ENCODE assay signal across 8 cellular contexts in genomic region chr10:87505366-87506113, GRCh38. TPM values are rescaled to one million over a fixed set of nuclear protein-coding genes. Genes with fewer than 3 reads are reported as not detected.
DNase-seq lines count a peak whose midpoint lies in the region; ATAC-seq and TF ChIP-seq lines count a peak whose summit lies in the region.

No MANE protein-coding gene starts in this region.

- intact Hi-C loops in natural killer cell (cut with micrococcal nuclease) = no loop called here

- H3K27me3 ChIP-seq in BLaER1 treated with 17β-estradiol and CSF1 and Interleukin-3, amounts not matched to agents 10 nM and 100 nM = no peaks in the 10 kb centered on the region
- H3K27me3 ChIP-seq in fibroblast of lung (ENCODE audit: control insufficient read depth, insufficient read depth, low read length) (no peaks in the 10 kb centered on the region), subcutaneous abdominal adipose tissue (ENCODE audit: control insufficient read depth in 5 of 5, insufficient read depth in 4 of 5, low read length in 5 of 5) (no peaks in the 10 kb centered on the region)

- H3K27ac Mint-ChIP-seq in activated T-cell treated with anti-CD3 and anti-CD28 coated beads, Interleukin-2, amount 50 U/mL, for 72 hours = peak overlapping the region; percentile 86
- peak overlapping the region; percentile 42 to 88 for H3K27ac Mint-ChIP-seq in natural killer cell

- peak overlapping the region; percentile 66 to 83 (median 76) for H3K9ac ChIP-seq in BLaER1 treated with 17β-estradiol and CSF1 and Interleukin-3, amounts not matched to agents 10 nM and 100 nM
- H3K9ac ChIP-seq in fibroblast of lung (ENCODE audit: insufficient read depth, low read length) = peak overlapping the region; percentile 63
- H3K9ac ChIP-seq in subcutaneous abdominal adipose tissue (ENCODE audit: low read length in 5 of 5) = peak overlapping the region; percentile 57 to 84 (median 82)

- H3K36me3 ChIP-seq in BLaER1 treated with 17β-estradiol and CSF1 and Interleukin-3, amounts not matched to agents 10 nM and 100 nM = peaks cover 7 to 28% (median 19%) of the 10 kb centered on the region in 11 experiments; a peak in 20 of 22 replicates
- H3K36me3 ChIP-seq in fibroblast of lung (ENCODE audit: control insufficient read depth, insufficient read depth, low read length) = no peaks in the 10 kb centered on the region
- H3K36me3 ChIP-seq in subcutaneous abdominal adipose tissue (ENCODE audit: control insufficient read depth in 5 of 5, insufficient read depth in 5 of 5, low read length in 5 of 5) = peaks cover 0 to 17% (median 9%) of the 10 kb centered on the region in 5 donors

- peaks cover 0 to 22% (median 10%) of the 10 kb centered on the region in 11 experiments; a peak in 12 of 22 replicates for H4K20me1 ChIP-seq in BLaER1 treated with 17β-estradiol and CSF1 and Interleukin-3, amounts not matched to agents 10 nM and 100 nM
- H4K20me1 ChIP-seq in fibroblast of lung (ENCODE audit: control insufficient read depth, extremely low read depth, insufficient read depth, low read length) = no peaks in the 10 kb centered on the region

- ATAC-seq in GM18873 (IDR thresholded peaks at IDR 0.05; ENCODE audit: low FRiP score, unreplicated experiment) (peak; percentile 44), HG03103 (IDR thresholded peaks at IDR 0.05; ENCODE audit: low read depth, unreplicated experiment) (peak; percentile 35), natural killer cell (peak; percentile 65 to 75 (median 70))
- peak; percentile 62 to 68 for ATAC-seq in activated T-cell treated with anti-CD3 and anti-CD28 coated beads, Interleukin-2, amount 50 U/mL, for 72 hours (replicated peaks in 1 of 2)

- peak; percentile 79 for DNase-seq in NCI-H69 (lab: John Stamatoyannopoulos, UW)
- DNase-seq in activated T-cell treated with anti-CD3 and anti-CD28 coated beads, Interleukin-2, amount 50 U/mL, for 72 hours = peak; percentile 69 to 71
- DNase-seq in fibroblast of lung (ENCODE audit: low read depth in 2 of 2) = peak; percentile 53 to 54
- peak; percentile 31 for DNase-seq in natural killer cell

- H3K4me1 ChIP-seq in BLaER1 treated with 17β-estradiol and CSF1 and Interleukin-3, amounts not matched to agents 10 nM and 100 nM = peaks cover 18 to 34% (median 25%) of the 10 kb centered on the region in 10 experiments
- H3K4me1 ChIP-seq in fibroblast of lung (ENCODE audit: control insufficient read depth, extremely low read depth, insufficient read depth, low read length) = no peaks in the 10 kb centered on the region
- H3K4me1 ChIP-seq in subcutaneous abdominal adipose tissue (ENCODE audit: control insufficient read depth in 5 of 5, insufficient read depth in 5 of 5, low read length in 5 of 5) = peaks cover 0 to 28% (median 24%) of the 10 kb centered on the region in 5 donors

- H3K9me3 Mint-ChIP-seq in activated T-cell treated with anti-CD3 and anti-CD28 coated beads, Interleukin-2, amount 50 U/mL, for 72 hours = no peaks in the 10 kb centered on the region
- H3K9me3 Mint-ChIP-seq in natural killer cell = no peaks in the 10 kb centered on the region

- H3K79me2 ChIP-seq in fibroblast of lung (ENCODE audit: control insufficient read depth, insufficient read depth, low read length) = peaks cover 27% of the 10 kb centered on the region

- H3K27me3 Mint-ChIP-seq in activated T-cell treated with anti-CD3 and anti-CD28 coated beads, Interleukin-2, amount 50 U/mL, for 72 hours (ENCODE audit: low read depth) = peaks cover 7% of the 10 kb centered on the region
- H3K27me3 Mint-ChIP-seq in natural killer cell (ENCODE audit: low read depth in 2 of 2) = peaks cover 10 to 15% of the 10 kb centered on the region in 2 donors

- peak overlapping the region; percentile 93 for H2AFZ ChIP-seq in fibroblast of lung (ENCODE audit: low read length)

- peak overlapping the region; percentile 78 to 98 (median 91) for H3K4me2 ChIP-seq in BLaER1 treated with 17β-estradiol and CSF1 and Interleukin-3, amounts not matched to agents 10 nM and 100 nM
- peak overlapping the region; percentile 89 for H3K4me2 ChIP-seq in fibroblast of lung (ENCODE audit: extremely low read depth, insufficient read depth, low read length)

- H3K9me3 ChIP-seq in BLaER1 treated with 17β-estradiol and CSF1 and Interleukin-3, amounts not matched to agents 10 nM and 100 nM (replicated peaks in 1 of 11) = no peaks in the 10 kb centered on the region
- no peaks in the 10 kb centered on the region for H3K9me3 ChIP-seq in fibroblast of lung (ENCODE audit: control insufficient read depth, insufficient read depth, low read depth, low read length)
- no peaks in the 10 kb centered on the region for H3K9me3 ChIP-seq in subcutaneous abdominal adipose tissue (ENCODE audit: control insufficient read depth in 5 of 5, low read length in 5 of 5)

- H3K4me3 Mint-ChIP-seq in activated T-cell treated with anti-CD3 and anti-CD28 coated beads, Interleukin-2, amount 50 U/mL, for 72 hours = peak overlapping the region; percentile 94 to 95
- H3K4me3 Mint-ChIP-seq in natural killer cell = peak overlapping the region; percentile 86

- peak overlapping the region in 9 of 11 experiments; percentile 39 to 79 (median 62); a peak in 15 of 22 replicates for H3K27ac ChIP-seq in BLaER1 treated with 17β-estradiol and CSF1 and Interleukin-3, amounts not matched to agents 10 nM and 100 nM
- H3K27ac ChIP-seq in fibroblast of lung (ENCODE audit: insufficient read depth, low read length) = peak overlapping the region; percentile 71
- peak overlapping the region; percentile 76 for H3K27ac ChIP-seq in subcutaneous abdominal adipose tissue (ENCODE audit: low read depth, low read length)

- H3K4me1 Mint-ChIP-seq in activated T-cell treated with anti-CD3 and anti-CD28 coated beads, Interleukin-2, amount 50 U/mL, for 72 hours (ENCODE audit: low read depth) = peaks cover 40% of the 10 kb centered on the region
- peaks cover 14 to 19% of the 10 kb centered on the region in 2 donors for H3K4me1 Mint-ChIP-seq in natural killer cell

- peak; percentile 49 to 64 for TF ChIP-seq CTCF in fibroblast of lung (conservative IDR thresholded peaks at IDR 0.05 in 1 of 2, IDR thresholded peaks at IDR 0.05 in 1 of 2; ENCODE audit: low read depth in 1 of 2, low read length in 2 of 2)
- peak; percentile 53 for TF ChIP-seq CTCF in natural killer cell (IDR thresholded peaks at IDR 0.05)

- H3K36me3 Mint-ChIP-seq in activated T-cell treated with anti-CD3 and anti-CD28 coated beads, Interleukin-2, amount 50 U/mL, for 72 hours (ENCODE audit: insufficient read depth in 2 of 2) = no peaks in the 10 kb centered on the region
- H3K36me3 Mint-ChIP-seq in natural killer cell = peaks cover 6% of the 10 kb centered on the region

- H3K4me3 ChIP-seq in BLaER1 treated with 17β-estradiol and CSF1 and Interleukin-3, amounts not matched to agents 10 nM and 100 nM = peak overlapping the region; percentile 68 to 96 (median 86)
- H3K4me3 ChIP-seq in fibroblast of lung (replicated peaks in 1 of 4; ENCODE audit: control extremely low read depth in 1 of 4, insufficient read depth in 1 of 4, low read depth in 3 of 4, low read length in 4 of 4) = peak overlapping the region; percentile 87 to 95 (median 90)
- peak overlapping the region; percentile 78 to 99 (median 95) for H3K4me3 ChIP-seq in subcutaneous abdominal adipose tissue (ENCODE audit: low read depth in 1 of 5, low read length in 5 of 5)

RNA-seq across cellular contexts. Expression of gene MINPP1, which starts 0.8 kb away (rescaled TPM):
- 10 to 100 TPM; 10.5 to 12.4 TPM for total RNA-seq in activated T-cell treated with anti-CD3 and anti-CD28 coated beads, Interleukin-2, amount 50 U/mL, for 72 hours
- total RNA-seq in fibroblast of lung (24.4 and 25.7 TPM in 2 replicates), natural killer cell (1 to 10 TPM; 3.6 to 5.8 (median 5.4) TPM)
- 16.3 and 18.5 TPM in 2 replicates for polyA plus RNA-seq in fibroblast of lung
- polyA plus RNA-seq in fibroblast of lung (2012) = 22.5 TPM in 2 replicates
- 1.3 and 2.0 TPM in 2 replicates for polyA minus RNA-seq in fibroblast of lung (ENCODE audit: low replicate concordance)

Comparison
In these comparisons a context has a peak if more than half of its experiments do, and no peak if none do; other contexts are left out.
1. Peak in every context shown above with its lines: DNase-seq, ATAC-seq, H3K4me3 ChIP-seq and H3K27ac ChIP-seq.